16 cellular contexts compared by ENCODE assay signal in the genomic region with DNA sequence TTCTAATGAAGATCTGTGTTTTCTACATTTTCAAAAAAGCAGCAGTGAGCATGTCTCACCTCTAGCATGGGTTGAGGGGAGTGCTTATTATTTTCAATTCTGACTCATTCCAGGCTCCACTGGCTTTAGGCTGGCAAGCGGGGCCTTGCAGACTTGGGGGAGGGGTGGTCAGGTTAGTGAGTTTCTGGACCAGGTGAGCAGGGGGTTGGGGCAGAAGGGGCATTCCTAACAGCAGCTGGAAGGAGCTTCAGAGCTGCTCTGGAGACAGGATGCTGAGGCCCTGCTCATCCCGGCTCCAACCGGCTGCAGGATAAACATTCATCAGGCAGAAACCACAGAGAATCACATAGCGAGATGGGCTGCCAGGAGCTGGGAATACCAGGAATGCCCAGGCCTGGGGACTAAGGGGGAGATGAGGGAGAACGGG. TPM values are rescaled to one million over a fixed set of nuclear protein-coding genes. Genes with fewer than 3 reads are reported as not detected.
A peak's percentile ranks its signal among the peaks of the same experiment; 100 is the strongest.
DNase-seq lines count a peak whose midpoint lies in the region; ATAC-seq, FAIRE-seq and TF ChIP-seq lines count a peak whose summit lies in the region.
"Had no signal": no experiment of that assay in that cellular context is flagged by ENCODE, and none has a peak within 500 bp of the region (broad histone marks: within the 10 kb centered on the region; RNA-seq: fewer than 3 reads in every experiment).

No MANE protein-coding gene starts in this region.

- no peak overlapping the region for H2AK5ac ChIP-seq in mesenchymal stem cell (ENCODE audit: low read length, severe bottlenecking)

- intact Hi-C loops in psoas muscle (cut with DNase I): no loop called here

- peak overlapping the region; percentile 35 for H2BK120ac ChIP-seq in mesenchymal stem cell (ENCODE audit: low read depth, low read length)

- H3K9me3 ChIP-seq in astrocyte (ENCODE audit: insufficient read depth, low read depth, low read length) (no peaks in the 10 kb centered on the region), mesenchymal stem cell (ENCODE audit: control insufficient read depth, low read length) (no peaks in the 10 kb centered on the region), psoas muscle (no peaks in the 10 kb centered on the region)
- H3K9me3 ChIP-seq: uterus had no signal

- H4K8ac ChIP-seq in mesenchymal stem cell (ENCODE audit: low read length): peak overlapping the region; percentile 28

- peak overlapping the region; percentile 48 to 77 for H3K18ac ChIP-seq in mesenchymal stem cell (ENCODE audit: low read depth in 1 of 2, low read length in 2 of 2)

- no peak overlapping the region for H3K23ac ChIP-seq in mesenchymal stem cell (ENCODE audit: low read length in 2 of 2)

- DNase-seq in AG08395 (ENCODE audit: low spot score): peak; percentile 56
- DNase-seq in HFFc6: peak; percentile 36
- DNase-seq in astrocyte (ENCODE audit: low read depth): no peak
- peak; percentile 64 for DNase-seq in mesenchymal stem cell
- no peak for DNase-seq in psoas muscle
- no peak for DNase-seq in NCI-H446 treated with DMSO at 0.1 percent for 48 hours (lab: John Stamatoyannopoulos, UW)
- no peak for DNase-seq in GM19239 (ENCODE audit: insufficient read length, low spot score)
- DNase-seq: activated CD4-positive, alpha-beta memory T cell treated with anti-CD3 and anti-CD28 coated beads for 36 hours; activated naive CD4-positive, alpha-beta T cell; NCI-H1694 treated with DMSO at 0.1 percent for 48 hours; nephron progenitor cell; T-helper 2 cell; uterus had no signal

- H4K20me1 ChIP-seq in astrocyte (ENCODE audit: insufficient read depth, low read length): no peaks in the 10 kb centered on the region

- H3K27me3 Mint-ChIP-seq in HFFc6 (ENCODE audit: insufficient read depth): peaks cover 4% of the 10 kb centered on the region
- H3K27me3 Mint-ChIP-seq in astrocyte (ENCODE audit: low read depth, unreplicated experiment): peaks cover 14% of the 10 kb centered on the region

- H3K27ac ChIP-seq in astrocyte (ENCODE audit: low read depth, low read length): no peak overlapping the region
- H3K27ac ChIP-seq in mesenchymal stem cell (ENCODE audit: low read length, poor library complexity, severe bottlenecking): peak overlapping the region; percentile 80
- no peak overlapping the region for H3K27ac ChIP-seq in psoas muscle
- H3K27ac ChIP-seq: uterus had no signal

- no peaks in the 10 kb centered on the region for H3K36me3 ChIP-seq in astrocyte (ENCODE audit: insufficient read depth, low read length)
- H3K36me3 ChIP-seq in mesenchymal stem cell (ENCODE audit: control insufficient read depth in 1 of 2, insufficient read depth in 2 of 2, low read depth in 1 of 2, low read length in 2 of 2): no peaks in the 10 kb centered on the region
- no peaks in the 10 kb centered on the region for H3K36me3 ChIP-seq in psoas muscle (ENCODE audit: insufficient read depth in 1 of 2, low read depth in 1 of 2)
- H3K36me3 ChIP-seq: uterus had no signal

- H3K4me3 Mint-ChIP-seq in HFFc6 (peak overlapping the region; percentile 28), astrocyte (ENCODE audit: unreplicated experiment) (no peak overlapping the region)
- H3K4me3 Mint-ChIP-seq: activated CD4-positive, alpha-beta memory T cell treated with anti-CD3 and anti-CD28 coated beads for 36 hours; nephron progenitor cell had no signal

- H3K4me2 ChIP-seq in astrocyte (ENCODE audit: low read length) (peak overlapping the region; percentile 41), mesenchymal stem cell (ENCODE audit: low read length, poor library complexity, severe bottlenecking) (peak overlapping the region; percentile 2)

- no peak overlapping the region for H3K14ac ChIP-seq in mesenchymal stem cell (ENCODE audit: low read length in 2 of 2)

- H3K4me1 Mint-ChIP-seq in HFFc6 (ENCODE audit: low read depth): peaks cover 30% of the 10 kb centered on the region
- peaks cover 20% of the 10 kb centered on the region for H3K4me1 Mint-ChIP-seq in astrocyte (ENCODE audit: low read depth, unreplicated experiment)

- H2AFZ ChIP-seq in astrocyte (ENCODE audit: low read depth, low read length): peak overlapping the region; percentile 37
- no peak overlapping the region for H2AFZ ChIP-seq in mesenchymal stem cell (ENCODE audit: low read depth, low read length)

- H3K79me2 ChIP-seq in astrocyte (ENCODE audit: insufficient read depth, low read length): no peaks in the 10 kb centered on the region

- TF ChIP-seq CTCF in HFFc6 (IDR thresholded peaks at IDR 0.05) (no peak), astrocyte (IDR thresholded peaks at IDR 0.05; ENCODE audit: insufficient read depth, low read depth, low read length) (no peak), psoas muscle (IDR thresholded peaks at IDR 0.05) (no peak)

- H3K27ac Mint-ChIP-seq in HFFc6 (peak overlapping the region; percentile 79), astrocyte (ENCODE audit: unreplicated experiment) (peak overlapping the region; percentile 82)
- H3K27ac Mint-ChIP-seq: activated CD4-positive, alpha-beta memory T cell treated with anti-CD3 and anti-CD28 coated beads for 36 hours; nephron progenitor cell had no signal

- no peaks in the 10 kb centered on the region for H3K27me3 ChIP-seq in astrocyte (ENCODE audit: insufficient read depth, low read length)
- H3K27me3 ChIP-seq in mesenchymal stem cell (ENCODE audit: control insufficient read depth in 1 of 2, insufficient read depth in 1 of 2, low read length in 2 of 2): peaks cover 0 to 28% of the 10 kb centered on the region in 2 experiments
- H3K27me3 ChIP-seq in psoas muscle (ENCODE audit: insufficient read depth in 3 of 3, low read length in 2 of 3): peaks cover 0 to 13% (median 3%) of the 10 kb centered on the region in 3 donors
- H3K27me3 ChIP-seq: uterus had no signal

- ATAC-seq in psoas muscle (no peak), GM18868 (IDR thresholded peaks at IDR 0.05; ENCODE audit: unreplicated experiment) (no peak)

- no peak overlapping the region for H2BK15ac ChIP-seq in mesenchymal stem cell (ENCODE audit: low read depth, poor library complexity, severe bottlenecking)

- peak overlapping the region; percentile 32 to 43 for H2BK12ac ChIP-seq in mesenchymal stem cell (ENCODE audit: low read length in 2 of 2)

- peaks cover 11% of the 10 kb centered on the region for H3K4me1 ChIP-seq in astrocyte (ENCODE audit: insufficient read depth, low read length)
- H3K4me1 ChIP-seq in mesenchymal stem cell (ENCODE audit: control insufficient read depth, insufficient read depth, low read depth, low read length): peaks cover 33% of the 10 kb centered on the region
- H3K4me1 ChIP-seq in psoas muscle: no peaks in the 10 kb centered on the region
- H3K4me1 ChIP-seq: uterus had no signal

- no peak overlapping the region for H3K4me3 ChIP-seq in astrocyte (ENCODE audit: insufficient read depth, low read depth, low read length)
- no peak overlapping the region for H3K4me3 ChIP-seq in mesenchymal stem cell (ENCODE audit: insufficient read depth in 1 of 2, low read depth in 1 of 2, low read length in 2 of 2)
- no peak overlapping the region for H3K4me3 ChIP-seq in psoas muscle
- H3K4me3 ChIP-seq: uterus had no signal

- WGBS in mesenchymal stem cell: 22% methylated on average over 5 of the region's 5 CpGs
- 60 to 71% (median 62%) methylated on average over 5 of the region's 5 CpGs for WGBS in psoas muscle, 3 donors

- H3K79me1 ChIP-seq in mesenchymal stem cell (replicated peaks; ENCODE audit: low read length, poor library complexity, severe bottlenecking): no peaks in the 10 kb centered on the region

- FAIRE-seq in astrocyte (lab: Jason Lieb, UNC): no peak
- no peak for FAIRE-seq in GM19239 (lab: Jason Lieb, UNC)
- FAIRE-seq: islet of Langerhans had no signal

- H3K4ac ChIP-seq in mesenchymal stem cell (ENCODE audit: low read depth in 1 of 2, low read length in 2 of 2): peak overlapping the region; percentile 11 to 30

- H2BK5ac ChIP-seq in mesenchymal stem cell (ENCODE audit: low read depth, low read length, poor library complexity, severe bottlenecking): no peak overlapping the region

- peak overlapping the region; percentile 1 for H3K9ac ChIP-seq in astrocyte (ENCODE audit: low read length)
- H3K9ac ChIP-seq in mesenchymal stem cell (ENCODE audit: low read length): no peak overlapping the region

- peak overlapping the region; percentile 28 for H4K91ac ChIP-seq in mesenchymal stem cell (ENCODE audit: low read length)

- H3K9me3 Mint-ChIP-seq in HFFc6 (no peaks in the 10 kb centered on the region), astrocyte (ENCODE audit: unreplicated experiment) (no peaks in the 10 kb centered on the region)
- H3K9me3 Mint-ChIP-seq: activated CD4-positive, alpha-beta memory T cell treated with anti-CD3 and anti-CD28 coated beads for 36 hours; nephron progenitor cell had no signal

- H3K36me3 Mint-ChIP-seq in HFFc6 (ENCODE audit: low read depth): no peaks in the 10 kb centered on the region
- peaks cover 2% of the 10 kb centered on the region for H3K36me3 Mint-ChIP-seq in astrocyte (ENCODE audit: low read depth, unreplicated experiment)
- H3K36me3 Mint-ChIP-seq: activated CD4-positive, alpha-beta memory T cell treated with anti-CD3 and anti-CD28 coated beads for 36 hours had no signal

RNA-seq across cellular contexts. Expression of a gene that starts 10.5 kb away (rescaled TPM):
- 100 to 1,000 TPM in 2 of 6 experiments, 10 to 100 TPM in 4; 45.7 to 244 (median 50.6) TPM for total RNA-seq in HFFc6 (2021; fragmentation: NEBNext Ultra II Directional; extraction: Animal tissue kit (Norgen Biotek cat#: 25700))
- total RNA-seq in astrocyte: 113 and 210 TPM in 2 replicates
- polyA plus RNA-seq in mesenchymal stem cell (2013, experiment 1 of 2): 92.7 TPM
- polyA plus RNA-seq in mesenchymal stem cell (2013, experiment 2 of 2): 91.5 TPM
- 1 to 10 TPM in 2 of 4 donors, under 1 TPM in 2; 0.32 to 1.7 (median 0.73) TPM for total RNA-seq in psoas muscle
- 1 to 10 TPM; 1.1 to 2.1 (median 1.2) TPM for polyA plus RNA-seq in psoas muscle
- total RNA-seq: activated CD4-positive, alpha-beta memory T cell treated with anti-CD3 and anti-CD28 coated beads for 36 hours had no signal

RNA-seq across cellular contexts. Expression of a gene that starts 19.9 kb away (rescaled TPM):
- 1 to 10 TPM; 5.0 to 8.6 (median 6.9) TPM for total RNA-seq in HFFc6 (2021; fragmentation: NEBNext Ultra II Directional; extraction: Animal tissue kit (Norgen Biotek cat#: 25700))
- 0.26 and 0.79 TPM in 2 replicates for total RNA-seq in astrocyte
- 0.46 TPM for polyA plus RNA-seq in mesenchymal stem cell (2013, experiment 1 of 2)
- 0.52 TPM for polyA plus RNA-seq in mesenchymal stem cell (2013, experiment 2 of 2)
- total RNA-seq in psoas muscle: under 1 TPM in 1 of 4 donors, not detected in 3; 0.11 TPM
- under 1 TPM; 0.08 to 0.56 (median 0.26) TPM for polyA plus RNA-seq in psoas muscle
- total RNA-seq: activated CD4-positive, alpha-beta memory T cell treated with anti-CD3 and anti-CD28 coated beads for 36 hours had no signal

RNA-seq across cellular contexts. Expression of a gene that starts 33.2 kb away (rescaled TPM):
- total RNA-seq in HFFc6 (2021; fragmentation: NEBNext Ultra II Directional; extraction: Animal tissue kit (Norgen Biotek cat#: 25700)): not detected
- total RNA-seq in astrocyte (not detected in 2 replicates), psoas muscle (1 to 10 TPM in 2 of 4 donors, not detected in 2; 1.3 to 2.7 TPM)
- polyA plus RNA-seq in mesenchymal stem cell (2013, experiment 1 of 2): not detected
- not detected for polyA plus RNA-seq in mesenchymal stem cell (2013, experiment 2 of 2)
- 1 to 10 TPM in 2 of 3 donors, under 1 TPM in 1; 0.13 to 3.3 (median 2.8) TPM for polyA plus RNA-seq in psoas muscle
- total RNA-seq: activated CD4-positive, alpha-beta memory T cell treated with anti-CD3 and anti-CD28 coated beads for 36 hours had no signal

RNA-seq across cellular contexts. Expression of a gene that starts 33.3 kb away (rescaled TPM):
- not detected for total RNA-seq in HFFc6 (2021; fragmentation: NEBNext Ultra II Directional; extraction: Animal tissue kit (Norgen Biotek cat#: 25700))
- total RNA-seq in astrocyte: 0.09 TPM in 1 of 2 replicates, not detected in the other
- not detected for polyA plus RNA-seq in mesenchymal stem cell (2013, experiment 1 of 2)
- polyA plus RNA-seq in mesenchymal stem cell (2013, experiment 2 of 2): not detected
- total RNA-seq in psoas muscle: not detected
- polyA plus RNA-seq in psoas muscle: under 1 TPM in 1 of 3 donors, not detected in 2; 0.01 TPM
- total RNA-seq: activated CD4-positive, alpha-beta memory T cell treated with anti-CD3 and anti-CD28 coated beads for 36 hours had no signal
- polyA plus RNA-seq: BJ had no signal

RNA-seq across cellular contexts. Expression of a gene that starts 48.1 kb away (rescaled TPM):
- 1 to 10 TPM in 4 of 6 experiments, under 1 TPM in 2; 0.14 to 2.0 (median 1.5) TPM for total RNA-seq in HFFc6 (2021; fragmentation: NEBNext Ultra II Directional; extraction: Animal tissue kit (Norgen Biotek cat#: 25700))
- 1.0 and 2.2 TPM in 2 replicates for total RNA-seq in astrocyte
- polyA plus RNA-seq in mesenchymal stem cell (2013, experiment 1 of 2): not detected
- polyA plus RNA-seq in mesenchymal stem cell (2013, experiment 2 of 2): not detected
- total RNA-seq in psoas muscle: under 1 TPM in 2 of 4 donors, not detected in 2; 0.32 to 0.54 TPM
- under 1 TPM; 0.03 to 0.17 (median 0.10) TPM for polyA plus RNA-seq in psoas muscle
- total RNA-seq: activated CD4-positive, alpha-beta memory T cell treated with anti-CD3 and anti-CD28 coated beads for 36 hours had no signal

Comparison
In these comparisons a context has a peak if more than half of its experiments do, and no peak if none do; other contexts are left out.
1. DNase-seq: peak in AG08395 (single experiment), HFFc6 (single experiment) and mesenchymal stem cell (single experiment); none in astrocyte (single experiment), psoas muscle (0 of 2), NCI-H446 treated with DMSO at 0.1 percent for 48 hours (single experiment) and GM19239 (single experiment).
2. RNA of a gene that starts 10.5 kb away (total RNA-seq): 113 to 210 TPM in astrocyte and 45.7 to 244 TPM in HFFc6; 0.32 to 1.7 TPM in psoas muscle; every median in the first group is over 10 times any median in the second.